Comparison of ENCODE assay signal across 9 cellular contexts in the genomic region with DNA sequence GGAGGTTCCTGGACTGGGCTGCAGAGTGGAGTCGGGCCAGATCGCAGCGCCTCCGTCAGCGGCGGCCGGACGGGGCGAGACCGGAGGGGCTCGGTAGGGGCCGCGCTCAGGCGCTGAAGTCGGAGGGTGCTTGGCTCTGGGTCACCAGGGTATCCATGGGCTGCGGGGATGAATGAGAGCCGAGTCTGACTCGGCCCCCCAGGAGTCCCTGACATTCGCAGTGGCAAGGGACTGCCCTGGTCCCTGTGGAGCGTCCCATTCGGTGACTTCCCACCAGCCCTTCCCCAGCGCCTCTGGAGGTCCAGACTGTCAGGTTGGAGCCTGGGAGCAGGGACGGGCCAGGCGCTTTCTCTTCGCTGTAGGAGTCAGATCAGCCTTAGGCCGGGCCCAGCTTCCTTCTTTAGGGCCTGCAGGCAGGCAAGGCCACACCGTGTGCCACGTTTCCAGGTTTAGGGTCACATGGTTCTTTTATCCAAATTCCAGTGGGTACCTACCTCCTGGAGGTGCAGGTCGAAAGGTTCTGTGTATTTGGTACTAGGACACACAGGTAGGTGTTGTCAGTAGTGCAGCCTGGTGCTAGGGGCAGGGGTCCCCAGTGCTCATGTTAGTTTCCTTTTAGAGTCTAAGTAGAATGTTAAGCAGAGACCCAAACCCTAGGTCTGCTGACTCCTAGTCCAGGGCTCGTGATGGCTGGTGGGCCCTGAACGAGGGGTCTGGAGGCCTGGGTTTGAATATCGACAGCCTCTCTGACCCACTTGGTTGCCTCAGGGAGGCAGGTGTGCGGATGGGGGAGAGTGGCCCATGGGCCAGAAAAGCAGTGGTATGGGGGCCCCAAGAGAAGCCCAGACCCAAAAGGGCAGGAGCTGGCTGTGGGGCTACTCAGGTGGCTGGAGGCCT. TPM values are rescaled to one million over a fixed set of nuclear protein-coding genes. Genes with fewer than 3 reads are reported as not detected.
DNase-seq lines count a peak whose midpoint lies in the region; ATAC-seq, FAIRE-seq and TF ChIP-seq lines count a peak whose summit lies in the region.
"Had no signal": no experiment of that assay in that cellular context is flagged by ENCODE, and none has a peak within 500 bp of the region (broad histone marks: within the 10 kb centered on the region; RNA-seq: fewer than 3 reads in every experiment).

No MANE protein-coding gene starts in this region.

- peak overlapping the region in 4 of 5 donors; percentile 69 to 86 (median 82) for H3K9ac ChIP-seq in subcutaneous abdominal adipose tissue (ENCODE audit: low read length in 5 of 5)

- ATAC-seq in HG03432 (IDR thresholded peaks at IDR 0.05; ENCODE audit: unreplicated experiment), result peak; percentile 20

- peak in 1 of 2 donors; percentile 7 for TF ChIP-seq POLR2A in adrenal gland (IDR thresholded peaks at IDR 0.05)

- intact Hi-C loops in adrenal gland (cut with DNase I), result loop anchor here in 1 of 2 donors (10.0 kb wide), 1 partner anchor 67 kb away; a partner anchor contains a TSS

- no peaks in the 10 kb centered on the region for H3K36me3 ChIP-seq in adrenal gland (replicated peaks in 1 of 2)
- H3K36me3 ChIP-seq in subcutaneous abdominal adipose tissue (ENCODE audit: control insufficient read depth in 5 of 5, insufficient read depth in 5 of 5, low read length in 5 of 5), result no peaks in the 10 kb centered on the region

- H3K27me3 ChIP-seq in adrenal gland, result no peaks in the 10 kb centered on the region
- H3K27me3 ChIP-seq in subcutaneous abdominal adipose tissue (ENCODE audit: control insufficient read depth in 5 of 5, insufficient read depth in 4 of 5, low read length in 5 of 5), result peaks cover 0 to 3% (median 0%) of the 10 kb centered on the region in 5 donors

- no peaks in the 10 kb centered on the region for H3K9me3 ChIP-seq in adrenal gland (replicated peaks in 1 of 3)
- H3K9me3 ChIP-seq in subcutaneous abdominal adipose tissue (ENCODE audit: control insufficient read depth in 5 of 5, low read length in 5 of 5), result no peaks in the 10 kb centered on the region

- H3K27ac ChIP-seq in adrenal gland (peak overlapping the region; percentile 30 to 92 (median 90)), subcutaneous abdominal adipose tissue (ENCODE audit: low read depth, low read length) (peak overlapping the region; percentile 60)

- DNase-seq in adrenal gland (peak in 5 of 7 donors; percentile 37 to 67 (median 60)), iris pigment epithelial cell (ENCODE audit: low read depth) (peak; percentile 14), frontal cortex (ENCODE audit: low spot score in 2 of 2) (no peak), NCI-H510A treated with DMSO at 0.1 percent for 48 hours (lab: John Stamatoyannopoulos, UW) (no peak)
- DNase-seq in stimulated activated CD8-positive, alpha-beta memory T cell treated with anti-CD3 and anti-CD28 coated beads, Interleukin-4, amount 100 ng/mL, for 48 hours, result no peak

- peaks cover 23 to 32% of the 10 kb centered on the region in 2 donors for H3K4me1 ChIP-seq in adrenal gland (replicated peaks in 1 of 2)
- peaks cover 3 to 51% (median 35%) of the 10 kb centered on the region in 5 donors for H3K4me1 ChIP-seq in subcutaneous abdominal adipose tissue (ENCODE audit: control insufficient read depth in 5 of 5, insufficient read depth in 5 of 5, low read length in 5 of 5)

- FAIRE-seq in frontal cortex (lab: Jason Lieb, UNC), result no peak

- TF ChIP-seq CTCF in GM12874 (IDR thresholded peaks at IDR 0.05; ENCODE audit: insufficient read depth, low read depth, low read length) (0 out of 2 replicates have a peak, but pooled peaks have one; percentile 1), adrenal gland (IDR thresholded peaks at IDR 0.05) (no peak)

- 18 to 39% (median 25%) methylated on average over 15 to 33 of the region's 33 CpGs for WGBS in adrenal gland, 4 donors

- H3K4me3 ChIP-seq in adrenal gland (peak overlapping the region; percentile 40 to 89 (median 58)), subcutaneous abdominal adipose tissue (ENCODE audit: low read depth in 1 of 5, low read length in 5 of 5) (peak overlapping the region; percentile 46 to 81 (median 80))

RNA-seq across cellular contexts. Expression of a gene that starts 1.2 kb away (rescaled TPM):
- total RNA-seq in adrenal gland (100 to 1,000 TPM in 2 of 8 donors, 10 to 100 TPM in 6; 34.4 to 118 (median 88.4) TPM), frontal cortex (45.2 TPM)
- polyA plus RNA-seq in adrenal gland, result 100 to 1,000 TPM in 2 of 3 donors, 1 to 10 TPM in 1; 9.0 to 277 (median 150) TPM

RNA-seq across cellular contexts. Expression of a gene that starts 15.7 kb away (rescaled TPM):
- total RNA-seq in adrenal gland (under 1 TPM in 1 of 8 donors, not detected in 7; 0.14 TPM), frontal cortex (not detected)
- under 1 TPM in 1 of 3 donors, not detected in 2; 0.07 TPM for polyA plus RNA-seq in adrenal gland
- total RNA-seq: subcutaneous adipose tissue had no signal

Comparison
In these comparisons a context has a peak if more than half of its experiments do, and no peak if none do; other contexts are left out.
1. DNase-seq: peak in adrenal gland (5 of 7) and iris pigment epithelial cell (single experiment); none in stimulated activated CD8-positive, alpha-beta memory T cell treated with anti-CD3 and anti-CD28 coated beads, Interleukin-4, amount 100 ng/mL, for 48 hours (single experiment), frontal cortex (0 of 2) and NCI-H510A treated with DMSO at 0.1 percent for 48 hours (single experiment).